21 cellular contexts compared by ENCODE assay signal in the genomic region with DNA sequence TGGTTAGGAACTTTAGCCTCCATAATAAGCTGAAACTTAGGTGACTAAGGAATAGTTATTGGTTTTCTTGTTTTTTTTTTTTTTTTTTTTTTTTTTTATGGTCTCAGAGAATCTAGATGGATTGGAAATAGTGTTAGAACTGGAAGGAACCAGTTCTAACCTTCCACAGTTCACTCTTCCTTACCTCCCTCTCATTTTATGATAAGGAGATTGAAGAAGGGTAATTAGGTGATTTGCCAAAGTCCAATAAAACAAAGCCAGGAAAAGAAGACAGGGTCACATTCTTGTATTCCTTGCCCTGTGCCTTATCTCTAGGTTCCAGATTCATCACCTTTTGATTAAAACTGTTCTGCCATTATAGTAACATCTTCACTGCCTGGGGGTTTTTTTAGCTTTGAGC.
A peak's percentile ranks its signal among the peaks of the same experiment; 100 is the strongest.
DNase-seq lines count a peak whose midpoint lies in the region; ATAC-seq, FAIRE-seq and TF ChIP-seq lines count a peak whose summit lies in the region.
"Had no signal": no experiment of that assay in that cellular context is flagged by ENCODE, and none has a peak within 500 bp of the region (broad histone marks: within the 10 kb centered on the region; RNA-seq: fewer than 3 reads in every experiment).

No MANE protein-coding gene starts in this region.

- TF ChIP-seq EP300 in transverse colon (IDR thresholded peaks at IDR 0.05; ENCODE audit: low read depth) = no peak

- no peaks in the 10 kb centered on the region for H3K9me3 Mint-ChIP-seq in stimulated activated memory B cell treated with anti-CD40 and anti-IgM and Interleukin-4, amounts not matched to agents 10 μg/mL and 1 μg/mL and 100 μg/mL, for 72 hours
- H3K9me3 Mint-ChIP-seq: CD4-positive, CD25-positive, alpha-beta regulatory T cell; CD8-positive, alpha-beta T cell; HFFc6 had no signal

- no peak overlapping the region for H3K27ac Mint-ChIP-seq in stimulated activated memory B cell treated with anti-CD40 and anti-IgM and Interleukin-4, amounts not matched to agents 10 μg/mL and 1 μg/mL and 100 μg/mL, for 72 hours
- H3K27ac Mint-ChIP-seq: CD4-positive, CD25-positive, alpha-beta regulatory T cell; CD8-positive, alpha-beta T cell; HFFc6 had no signal

- no peak overlapping the region for H3K4me3 Mint-ChIP-seq in stimulated activated memory B cell treated with anti-CD40 and anti-IgM and Interleukin-4, amounts not matched to agents 10 μg/mL and 1 μg/mL and 100 μg/mL, for 72 hours
- H3K4me3 Mint-ChIP-seq: CD4-positive, CD25-positive, alpha-beta regulatory T cell; CD8-positive, alpha-beta T cell; HFFc6 had no signal

- DNase-seq in left colon = no peak
- DNase-seq in transverse colon = no peak
- no peak for DNase-seq in CD1c-positive myeloid dendritic cell (ENCODE audit: extremely low spot score)
- DNase-seq: C1 segment of cervical spinal cord; Caco-2; CD4-positive, CD25-positive, alpha-beta regulatory T cell; CD8-positive, alpha-beta T cell; DMS153; DND-41; GDM1; GOT3; HFFc6 had no signal

- intact Hi-C loops in left colon (cut with DNase I, micrococcal nuclease) (no loop called here), transverse colon (cut with DNase I; ENCODE audit: low total_unique reads) (no loop called here)

- TF ChIP-seq CTCF in transverse colon (IDR thresholded peaks at IDR 0.05) = no peak

- H3K4me1 ChIP-seq in mucosa of rectum (ENCODE audit: control insufficient read depth in 2 of 2, insufficient read depth in 2 of 2, low read length in 2 of 2) (peaks cover 31 to 39% of the 10 kb centered on the region in 2 donors), transverse colon (peaks cover 3 to 65% (median 25%) of the 10 kb centered on the region in 4 donors)
- H3K4me1 ChIP-seq: Caco-2, HAP-1 had no signal

- H3K4me1 Mint-ChIP-seq in stimulated activated memory B cell treated with anti-CD40 and anti-IgM and Interleukin-4, amounts not matched to agents 10 μg/mL and 1 μg/mL and 100 μg/mL, for 72 hours = peaks cover 3% of the 10 kb centered on the region

- H3K36me3 ChIP-seq in mucosa of rectum (ENCODE audit: control insufficient read depth in 2 of 2, insufficient read depth in 2 of 2, low read length in 2 of 2) (no peaks in the 10 kb centered on the region), transverse colon (no peaks in the 10 kb centered on the region)
- H3K36me3 ChIP-seq: HAP-1 had no signal

- no peak overlapping the region for H3K9ac ChIP-seq in mucosa of rectum (ENCODE audit: low read depth in 1 of 2, low read length in 2 of 2)

- H3K36me3 Mint-ChIP-seq in stimulated activated memory B cell treated with anti-CD40 and anti-IgM and Interleukin-4, amounts not matched to agents 10 μg/mL and 1 μg/mL and 100 μg/mL, for 72 hours = no peaks in the 10 kb centered on the region
- H3K36me3 Mint-ChIP-seq: CD4-positive, CD25-positive, alpha-beta regulatory T cell; CD8-positive, alpha-beta T cell had no signal

- H3K27me3 Mint-ChIP-seq in stimulated activated memory B cell treated with anti-CD40 and anti-IgM and Interleukin-4, amounts not matched to agents 10 μg/mL and 1 μg/mL and 100 μg/mL, for 72 hours = no peaks in the 10 kb centered on the region
- H3K27me3 Mint-ChIP-seq: CD4-positive, CD25-positive, alpha-beta regulatory T cell had no signal

- H3K27ac ChIP-seq in mucosa of rectum (ENCODE audit: low read depth in 2 of 2, low read length in 2 of 2) (peak overlapping the region; percentile 61 to 69), transverse colon (peak overlapping the region; percentile 63 to 71 (median 68))

- TF ChIP-seq POLR2A in transverse colon (IDR thresholded peaks at IDR 0.05) = no peak

- H3K27me3 ChIP-seq in mucosa of rectum (ENCODE audit: control insufficient read depth in 2 of 2, insufficient read depth in 2 of 2, low read length in 2 of 2) (no peaks in the 10 kb centered on the region), transverse colon (no peaks in the 10 kb centered on the region)

- in situ Hi-C loops in transverse colon (cut with MboI; ENCODE audit: low pct_ligation_motif_present in 1 of 4, low pct_unique_long_range_greater_than_20kb in 1 of 4, low sequenced_read_pairs in 3 of 4) = loop anchor here in 2 of 4 donors (25.0 kb wide), 2 partner anchors 100 to 275 kb away; no protein-coding TSS in a partner anchor

- H3K4me3 ChIP-seq in mucosa of rectum (ENCODE audit: low read length in 2 of 2) (peak overlapping the region in 1 of 2 donors; percentile 34), transverse colon (no peak overlapping the region)
- H3K4me3 ChIP-seq: GM12878, HAP-1 had no signal

- H3K9me3 ChIP-seq in mucosa of rectum (ENCODE audit: control insufficient read depth in 2 of 2, low read length in 2 of 2) (no peaks in the 10 kb centered on the region), transverse colon (no peaks in the 10 kb centered on the region)
- H3K9me3 ChIP-seq: Caco-2, HAP-1 had no signal

- FAIRE-seq in colon (lab: Jason Lieb, UNC) = peak; percentile 75
- FAIRE-seq: GM12878, GM18507, H54 had no signal

- ATAC-seq in left colon (peak; percentile 88), GM18498 (IDR thresholded peaks at IDR 0.05; ENCODE audit: unreplicated experiment) (no peak), HG03045 (IDR thresholded peaks at IDR 0.05; ENCODE audit: unreplicated experiment) (no peak)
- no peak for ATAC-seq in stimulated activated memory B cell treated with anti-CD40 and anti-IgM and Interleukin-4, amounts not matched to agents 10 μg/mL and 1 μg/mL and 100 μg/mL, for 72 hours
- ATAC-seq: CD8-positive, alpha-beta T cell; GM12878 had no signal
